Comparison of ENCODE assay signal across 8 cellular contexts in the genomic region with DNA sequence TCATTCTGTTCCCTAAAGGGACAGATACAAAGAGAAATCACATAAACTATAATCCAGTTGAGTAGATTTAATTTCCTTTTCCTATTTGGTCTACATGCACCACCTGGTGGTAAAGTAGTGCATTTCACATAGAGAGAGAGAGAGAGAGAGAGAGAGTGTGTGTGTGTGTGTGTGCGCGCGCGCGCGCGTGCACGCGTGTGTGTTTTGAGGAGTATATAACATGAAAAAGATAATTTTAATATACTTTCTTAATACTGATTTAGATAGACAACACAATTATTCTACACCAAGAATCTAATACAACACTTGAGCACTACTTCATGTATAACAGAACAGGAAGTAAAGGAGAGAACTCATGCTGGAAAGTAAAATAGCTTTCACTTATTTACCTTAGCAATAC. TPM values are rescaled to one million over a fixed set of nuclear protein-coding genes. Genes with fewer than 3 reads are reported as not detected.
DNase-seq lines count a peak whose midpoint lies in the region; ATAC-seq and TF ChIP-seq lines count a peak whose summit lies in the region.

No MANE protein-coding gene starts in this region.

- no peak overlapping the region for H2AFZ ChIP-seq in GM23338

- H3K4me1 Mint-ChIP-seq in GM23338: peaks cover 5% of the 10 kb centered on the region; the same call in 2 of the 3 replicates
- no peaks in the 10 kb centered on the region for H3K4me1 Mint-ChIP-seq in activated T-helper 17 cell treated with anti-CD3 and anti-CD28 coated beads, Interleukin-2, amount 50 U/mL, for 72 hours
- peaks cover 2% of the 10 kb centered on the region for H3K4me1 Mint-ChIP-seq in glutamatergic neuron (ENCODE audit: low read depth, unreplicated experiment)
- H3K4me1 Mint-ChIP-seq in progenitor cell of endocrine pancreas (ENCODE audit: low read depth): peaks cover 7% of the 10 kb centered on the region

- H3K27ac ChIP-seq in GM23338 (ENCODE audit: low read depth): no peak overlapping the region

- ATAC-seq in GM23338 (peak; percentile 75), HG03571 (IDR thresholded peaks at IDR 0.05; ENCODE audit: unreplicated experiment) (no peak)
- ATAC-seq in activated T-helper 17 cell treated with anti-CD3 and anti-CD28 coated beads, Interleukin-2, amount 50 U/mL, for 72 hours (replicated peaks): peak; percentile 45
- ATAC-seq in activated CD4-positive, CD25-positive, alpha-beta regulatory T cell treated with anti-CD3 and anti-CD28 coated beads, Interleukin-2, amount 50 U/mL, for 24 hours: no peak

- H3K27ac Mint-ChIP-seq in GM23338 (peak overlapping the region; percentile 18; the same call in 1 of the 2 replicates), glutamatergic neuron (ENCODE audit: unreplicated experiment) (no peak overlapping the region), progenitor cell of endocrine pancreas (no peak overlapping the region)
- peak overlapping the region; percentile 13 for H3K27ac Mint-ChIP-seq in activated T-helper 17 cell treated with anti-CD3 and anti-CD28 coated beads, Interleukin-2, amount 50 U/mL, for 72 hours

- no peaks in the 10 kb centered on the region for H3K79me2 ChIP-seq in GM23338 (replicated peaks; ENCODE audit: insufficient read depth)

- H3K36me3 Mint-ChIP-seq in GM23338 (ENCODE audit: low read depth) (no peaks in the 10 kb centered on the region), glutamatergic neuron (ENCODE audit: unreplicated experiment) (no peaks in the 10 kb centered on the region), progenitor cell of endocrine pancreas (ENCODE audit: insufficient read depth) (no peaks in the 10 kb centered on the region)
- no peaks in the 10 kb centered on the region for H3K36me3 Mint-ChIP-seq in activated T-helper 17 cell treated with anti-CD3 and anti-CD28 coated beads, Interleukin-2, amount 50 U/mL, for 72 hours (ENCODE audit: low read depth)

- peaks cover 19% of the 10 kb centered on the region for H3K4me1 ChIP-seq in GM23338 (ENCODE audit: insufficient read depth)

- H3K9me3 Mint-ChIP-seq in GM23338 (no peaks in the 10 kb centered on the region), glutamatergic neuron (ENCODE audit: unreplicated experiment) (peaks cover 3% of the 10 kb centered on the region), progenitor cell of endocrine pancreas (ENCODE audit: low read depth) (peaks cover 4% of the 10 kb centered on the region)
- no peaks in the 10 kb centered on the region for H3K9me3 Mint-ChIP-seq in activated T-helper 17 cell treated with anti-CD3 and anti-CD28 coated beads, Interleukin-2, amount 50 U/mL, for 72 hours

- H3K27me3 ChIP-seq in GM23338 (ENCODE audit: insufficient read depth): no peaks in the 10 kb centered on the region

- no peaks in the 10 kb centered on the region for H3K36me3 ChIP-seq in GM23338 (ENCODE audit: insufficient read depth)

- DNase-seq in COR-L47 (lab: John Stamatoyannopoulos, UW): peak; percentile 46
- DNase-seq in GM23338 (ENCODE audit: low spot score): peak; percentile 75
- peak; percentile 72 for DNase-seq in NCI-H69 (lab: John Stamatoyannopoulos, UW)
- DNase-seq in glutamatergic neuron: no peak
- DNase-seq in progenitor cell of endocrine pancreas (ENCODE audit: low spot score, unreplicated experiment): no peak

- TF ChIP-seq CTCF in GM23338 (conservative IDR thresholded peaks at IDR 0.05; ENCODE audit: low read depth in 2 of 2): peak; percentile 70 to 83
- peak; percentile 86 for TF ChIP-seq CTCF in glutamatergic neuron (IDR thresholded peaks at IDR 0.05; ENCODE audit: partially characterized antibody, unreplicated experiment)
- peak; percentile 81 for TF ChIP-seq CTCF in progenitor cell of endocrine pancreas (IDR thresholded peaks at IDR 0.05; ENCODE audit: unreplicated experiment)

- H3K4me2 ChIP-seq in GM23338: no peak overlapping the region

- H3K4me3 Mint-ChIP-seq in GM23338 (no peak overlapping the region), glutamatergic neuron (ENCODE audit: unreplicated experiment) (no peak overlapping the region), progenitor cell of endocrine pancreas (ENCODE audit: low read depth) (no peak overlapping the region)
- H3K4me3 Mint-ChIP-seq in activated T-helper 17 cell treated with anti-CD3 and anti-CD28 coated beads, Interleukin-2, amount 50 U/mL, for 72 hours: peak overlapping the region; percentile 22

- no peak overlapping the region for H3K4me3 ChIP-seq in GM23338

- H3K27me3 Mint-ChIP-seq in GM23338 (ENCODE audit: insufficient read depth, low read depth, poor library complexity) (no peaks in the 10 kb centered on the region), glutamatergic neuron (ENCODE audit: unreplicated experiment) (no peaks in the 10 kb centered on the region), progenitor cell of endocrine pancreas (no peaks in the 10 kb centered on the region)
- H3K27me3 Mint-ChIP-seq in activated T-helper 17 cell treated with anti-CD3 and anti-CD28 coated beads, Interleukin-2, amount 50 U/mL, for 72 hours: peaks cover 8% of the 10 kb centered on the region

- no peaks in the 10 kb centered on the region for H3K9me2 ChIP-seq in GM23338 (ENCODE audit: insufficient read depth)

- no peaks in the 10 kb centered on the region for H4K20me1 ChIP-seq in GM23338 (replicated peaks; ENCODE audit: insufficient read depth)

- no peaks in the 10 kb centered on the region for H3F3A ChIP-seq in GM23338 (replicated peaks; ENCODE audit: low read depth)

TF ChIP-seq in GM23338, 12 proteins besides CTCF, POLR2A, EP300 and RAD21 (continues in another document):
- TF ChIP-seq, protein P1, sequence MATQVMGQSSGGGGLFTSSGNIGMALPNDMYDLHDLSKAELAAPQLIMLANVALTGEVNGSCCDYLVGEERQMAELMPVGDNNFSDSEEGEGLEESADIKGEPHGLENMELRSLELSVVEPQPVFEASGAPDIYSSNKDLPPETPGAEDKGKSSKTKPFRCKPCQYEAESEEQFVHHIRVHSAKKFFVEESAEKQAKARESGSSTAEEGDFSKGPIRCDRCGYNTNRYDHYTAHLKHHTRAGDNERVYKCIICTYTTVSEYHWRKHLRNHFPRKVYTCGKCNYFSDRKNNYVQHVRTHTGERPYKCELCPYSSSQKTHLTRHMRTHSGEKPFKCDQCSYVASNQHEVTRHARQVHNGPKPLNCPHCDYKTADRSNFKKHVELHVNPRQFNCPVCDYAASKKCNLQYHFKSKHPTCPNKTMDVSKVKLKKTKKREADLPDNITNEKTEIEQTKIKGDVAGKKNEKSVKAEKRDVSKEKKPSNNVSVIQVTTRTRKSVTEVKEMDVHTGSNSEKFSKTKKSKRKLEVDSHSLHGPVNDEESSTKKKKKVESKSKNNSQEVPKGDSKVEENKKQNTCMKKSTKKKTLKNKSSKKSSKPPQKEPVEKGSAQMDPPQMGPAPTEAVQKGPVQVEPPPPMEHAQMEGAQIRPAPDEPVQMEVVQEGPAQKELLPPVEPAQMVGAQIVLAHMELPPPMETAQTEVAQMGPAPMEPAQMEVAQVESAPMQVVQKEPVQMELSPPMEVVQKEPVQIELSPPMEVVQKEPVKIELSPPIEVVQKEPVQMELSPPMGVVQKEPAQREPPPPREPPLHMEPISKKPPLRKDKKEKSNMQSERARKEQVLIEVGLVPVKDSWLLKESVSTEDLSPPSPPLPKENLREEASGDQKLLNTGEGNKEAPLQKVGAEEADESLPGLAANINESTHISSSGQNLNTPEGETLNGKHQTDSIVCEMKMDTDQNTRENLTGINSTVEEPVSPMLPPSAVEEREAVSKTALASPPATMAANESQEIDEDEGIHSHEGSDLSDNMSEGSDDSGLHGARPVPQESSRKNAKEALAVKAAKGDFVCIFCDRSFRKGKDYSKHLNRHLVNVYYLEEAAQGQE (IDR thresholded peaks at IDR 0.05; ENCODE audit: unreplicated experiment): no peak
- no peak for TF ChIP-seq EZH2 (IDR thresholded peaks at IDR 0.05; ENCODE audit: low read depth, unreplicated experiment)

RNA-seq across cellular contexts. Expression of a gene that starts 1.1 kb away (rescaled TPM):
- total RNA-seq in GM23338 (2014; rRNA removed; shearing (Covaris generic)): 0.03 TPM in 1 of 2 replicates, not detected in the other
- 0.08 TPM in 1 of 2 replicates, not detected in the other for polyA plus RNA-seq in GM23338 (2016; fragmentation: Nextera tagmentation; extraction: Ambion mirVana)
- total RNA-seq in activated T-helper 17 cell treated with anti-CD3 and anti-CD28 coated beads, Interleukin-2, amount 50 U/mL, for 72 hours: not detected
- total RNA-seq in glutamatergic neuron (ENCODE audit: unreplicated experiment): 0.07 TPM
- total RNA-seq in progenitor cell of endocrine pancreas: 0.24 TPM in 1 of 2 replicates, not detected in the other

Comparison
In these comparisons a context has a peak if more than half of its experiments do, and no peak if none do; other contexts are left out.
1. DNase-seq: peak in COR-L47 (single experiment), GM23338 (single experiment) and NCI-H69 (single experiment); none in glutamatergic neuron (single experiment) and progenitor cell of endocrine pancreas (single experiment).
2. ATAC-seq: peak in GM23338 (single experiment) and activated T-helper 17 cell treated with anti-CD3 and anti-CD28 coated beads, Interleukin-2, amount 50 U/mL, for 72 hours (single experiment); none in HG03571 (single experiment) and activated CD4-positive, CD25-positive, alpha-beta regulatory T cell treated with anti-CD3 and anti-CD28 coated beads, Interleukin-2, amount 50 U/mL, for 24 hours (0 of 2).
3. H3K27ac Mint-ChIP-seq: peak in GM23338 (single experiment) and activated T-helper 17 cell treated with anti-CD3 and anti-CD28 coated beads, Interleukin-2, amount 50 U/mL, for 72 hours (single experiment); none in glutamatergic neuron (single experiment) and progenitor cell of endocrine pancreas (single experiment).
4. Peak in every context shown above with its lines, with median percentiles within 50 percentile points of each other: CTCF ChIP-seq.